In genomic region chr1:229812693-229813092, GRCh38 we compare ENCODE assay signal across 25 cellular contexts.
DNase-seq lines count a peak whose midpoint lies in the region; ATAC-seq, FAIRE-seq and TF ChIP-seq lines count a peak whose summit lies in the region.
"Had no signal": no experiment of that assay in that cellular context is flagged by ENCODE, and none has a peak within 500 bp of the region (broad histone marks: within the 10 kb centered on the region; RNA-seq: fewer than 3 reads in every experiment).

No MANE protein-coding gene starts in this region.

- FAIRE-seq in HepG2 (lab: Jason Lieb, UNC) = no peak
- FAIRE-seq: GM12878, GM12892, GM18507 had no signal

- in situ Hi-C loops in HepG2 (cut with HindIII; ENCODE audit: extremely low pct_ligation_motif_present, low pct_unique_long_range_greater_than_20kb) = no loop called here

- no peaks in the 10 kb centered on the region for H3K79me2 ChIP-seq in HepG2 (ENCODE audit: insufficient read depth, low read length)

- POLR2A ChIA-PET in HepG2 (lab: Yijun Ruan, JAX) (no interaction called here), HEK293 (lab: Yijun Ruan, JAX) (no interaction called here)

- no peak for TF ChIP-seq RAD21 in HepG2 (CRISPR knock-in tag; IDR thresholded peaks at IDR 0.05)

- H3K4me2 ChIP-seq in HepG2 (ENCODE audit: low read depth, low read length) = no peak overlapping the region
- H3K4me2 ChIP-seq: BLaER1 had no signal

- CTCF ChIA-PET in HepG2 (lab: Yijun Ruan, JAX; ENCODE audit: low intra/inter-chr PET ratio, low total read pairs) (no interaction called here), HEK293 (lab: Yijun Ruan, JAX) (interaction anchor here (0.6 kb wide), 1 partner anchor 217 kb away, joined by 6 read pairs; no protein-coding TSS in a partner anchor)

- intact Hi-C loops in HepG2 (cut with micrococcal nuclease; ENCODE audit: unreplicated experiment) (no loop called here), right lobe of liver (cut with DNase I) (no loop called here), left lung (cut with DNase I) (no loop called here)

- H2AFZ ChIP-seq in HepG2 (ENCODE audit: low read length) = no peak overlapping the region

- no peaks in the 10 kb centered on the region for H3K36me3 ChIP-seq in HepG2 (replicated peaks in 1 of 2; ENCODE audit: control insufficient read depth in 1 of 2, insufficient read depth in 2 of 2, low read length in 2 of 2)
- no peaks in the 10 kb centered on the region for H3K36me3 ChIP-seq in right lobe of liver
- no peaks in the 10 kb centered on the region for H3K36me3 ChIP-seq in HEK293 (ENCODE audit: control insufficient read depth in 2 of 2, insufficient read depth in 1 of 2, low read length in 2 of 2)
- H3K36me3 ChIP-seq in left lung = no peaks in the 10 kb centered on the region
- H3K36me3 ChIP-seq: BE2C, BLaER1 had no signal

- peaks cover 23% of the 10 kb centered on the region for H3K9me3 ChIP-seq in HepG2 (ENCODE audit: low read length)
- H3K9me3 ChIP-seq in right lobe of liver = peaks cover 0 to 4% (median 0%) of the 10 kb centered on the region in 4 donors
- no peaks in the 10 kb centered on the region; the same call in 1 of the 2 replicates for H3K9me3 ChIP-seq in HEK293 (ENCODE audit: control insufficient read depth, insufficient read depth, low read depth, low read length)
- peaks cover 0 to 20% of the 10 kb centered on the region in 2 donors for H3K9me3 ChIP-seq in left lung

- H3K4me3 ChIP-seq in HepG2 (replicated peaks in 1 of 3; ENCODE audit: insufficient read depth in 1 of 3, low read depth in 2 of 3, low read length in 3 of 3) (no peak overlapping the region), right lobe of liver (no peak overlapping the region), HEK293 (ENCODE audit: low read depth, low read length) (no peak overlapping the region), left lung (no peak overlapping the region)
- H3K4me3 ChIP-seq: BLaER1, GM12878 had no signal

- H3K27me3 ChIP-seq in HepG2 (ENCODE audit: control insufficient read depth in 1 of 2, insufficient read depth in 2 of 2, low read length in 2 of 2) = 0 out of 5 replicates have a peak, but pooled peaks cover 0 to 1% of the 10 kb centered on the region in 2 experiments
- no peaks in the 10 kb centered on the region for H3K27me3 ChIP-seq in right lobe of liver
- H3K27me3 ChIP-seq in left lung = peaks cover 0 to 4% of the 10 kb centered on the region in 2 donors
- H3K27me3 ChIP-seq: BE2C, BLaER1 had no signal

- no peaks in the 10 kb centered on the region for H4K20me1 ChIP-seq in HepG2 (ENCODE audit: insufficient read depth, low read length)
- H4K20me1 ChIP-seq: BLaER1 had no signal

- BruUV-seq in HepG2 (replicated peaks; lab: Mats Ljungman, UMichigan) = no TSS peak

- TF ChIP-seq EP300 in HepG2 (IDR thresholded peaks at IDR 0.05; ENCODE audit: low read depth in 2 of 2, low read length in 2 of 2) (no peak), HepG2 (CRISPR knock-in tag; IDR thresholded peaks at IDR 0.05; ENCODE audit: borderline replicate concordance) (no peak)

- ATAC-seq in HepG2 (no peak; the same call in 2 of the 3 replicates), right lobe of liver (no peak), left lung (peak; percentile 45)
- ATAC-seq: GM12878 had no signal

- TF ChIP-seq CTCF in HepG2 (CRISPR knock-in tag; IDR thresholded peaks at IDR 0.05) (no peak), right lobe of liver (IDR thresholded peaks at IDR 0.05) (no peak), HEK293 (tag by site-specific recombination; IDR thresholded peaks at IDR 0.05) (no peak), left lung (IDR thresholded peaks at IDR 0.05) (no peak)

- no peak for TF ChIP-seq POLR2A in HepG2 (IDR thresholded peaks at IDR 0.05; ENCODE audit: insufficient read depth in 1 of 2, low read depth in 2 of 2, low read length in 2 of 2)
- TF ChIP-seq POLR2A in right lobe of liver (IDR thresholded peaks at IDR 0.05) = no peak

- H3K27ac ChIP-seq in HepG2 (ENCODE audit: extremely low read length, insufficient read depth, low read length) (no peak overlapping the region), right lobe of liver (no peak overlapping the region), HEK293 (ENCODE audit: extremely low read depth, low read depth, low read length) (no peak overlapping the region), left lung (no peak overlapping the region)
- H3K27ac ChIP-seq: 22Rv1, BLaER1 had no signal

- DNase-seq in HepG2 (ENCODE audit: low spot score) (no peak), right lobe of liver (no peak), left lung (no peak), cerebellar cortex (ENCODE audit: low spot score) (no peak), pons (ENCODE audit: low spot score) (no peak)
- DNase-seq: ACHN; BE2C; C1 segment of cervical spinal cord; CD4-positive, alpha-beta memory T cell; CD4-positive, CD25-positive, alpha-beta regulatory T cell; CD8-positive, alpha-beta memory T cell; COR-L47; DMS 273 treated with DMSO at 0.1 percent for 48 hours; DMS153; DMS53; DMS79; DND-41; EL; GDM1 had no signal

- WGBS in HepG2 (ENCODE audit: low lambda C conversion rate) = 58% methylated on average over 4 of the region's 4 CpGs
- 77% methylated on average over 4 of the region's 4 CpGs for WGBS in right lobe of liver (ENCODE audit: insufficient coverage, low coverage, low lambda C conversion rate, missing lambda C conversion rate)

- H3K9ac ChIP-seq in HepG2 (ENCODE audit: insufficient read depth, low read depth, low read length) = no peak overlapping the region
- H3K9ac ChIP-seq: BLaER1 had no signal

- H3K4me1 ChIP-seq in HepG2 (ENCODE audit: insufficient read depth, low read length) (no peaks in the 10 kb centered on the region), right lobe of liver (no peaks in the 10 kb centered on the region), HEK293 (ENCODE audit: control insufficient read depth, insufficient read depth, low read length) (no peaks in the 10 kb centered on the region), left lung (no peaks in the 10 kb centered on the region)
- H3K4me1 ChIP-seq: BE2C, BLaER1 had no signal

TF ChIP-seq in HepG2, 621 proteins besides CTCF, POLR2A, EP300 and RAD21:
- no peak for TF ChIP-seq ZMAT3 (CRISPR knock-in tag; conservative IDR thresholded peaks at IDR 0.05)
- TF ChIP-seq CBX5 (CRISPR knock-in tag; IDR thresholded peaks at IDR 0.05; ENCODE audit: borderline replicate concordance) = no peak
- TF ChIP-seq HNRNPK (IDR thresholded peaks at IDR 0.05; ENCODE audit: low read depth, low read length, poor library complexity, severe bottlenecking) = peak; percentile 0
TF ChIP-seq in HepG2: peak in this region for 1.

TF ChIP-seq in HEK293, 187 proteins besides CTCF, POLR2A, EP300 and RAD21 (continues in another document):
- no peak for TF ChIP-seq ZNF776 (tag by site-specific recombination; IDR thresholded peaks at IDR 0.05; ENCODE audit: borderline replicate concordance)
- peak; percentile 82; the same call in 1 of the 2 replicates for TF ChIP-seq ZNF394 (tag by site-specific recombination; IDR thresholded peaks at IDR 0.05; ENCODE audit: borderline replicate concordance)
- no peak for TF ChIP-seq ZNF514 (tag by site-specific recombination; IDR thresholded peaks at IDR 0.05)
- peak; percentile 55; the same call in 1 of the 2 replicates for TF ChIP-seq ZNF623 (tag by site-specific recombination; IDR thresholded peaks at IDR 0.05)
- no peak for TF ChIP-seq ZIC2 (tag by site-specific recombination; IDR thresholded peaks at IDR 0.05)
- TF ChIP-seq ZBTB11 (tag by site-specific recombination; conservative IDR thresholded peaks at IDR 0.05; ENCODE audit: low read depth) = peak; percentile 61
- TF ChIP-seq ZNF416 (tag by site-specific recombination; IDR thresholded peaks at IDR 0.05) = no peak
- 0 out of 2 replicates have a peak, but pooled peaks have one; percentile 53 for TF ChIP-seq ZNF560 (tag by site-specific recombination; IDR thresholded peaks at IDR 0.05; ENCODE audit: borderline replicate concordance)
- no peak for TF ChIP-seq ZSCAN4 (tag by site-specific recombination; IDR thresholded peaks at IDR 0.05)
- TF ChIP-seq ZNF146 (tag by site-specific recombination; IDR thresholded peaks at IDR 0.05) = no peak
- TF ChIP-seq ZNF76 (tag by site-specific recombination; IDR thresholded peaks at IDR 0.05; ENCODE audit: borderline replicate concordance, low read depth) = no peak

Comparison
In these comparisons a context has a peak if more than half of its experiments do, and no peak if none do; other contexts are left out.
1. Of the 63 proteins assayed by ChIP-seq in both HepG2 and HEK293: peak only in HepG2: none; only in HEK293: REST, ZBTB8A and ZNF510; in both: none; in neither: 60.